In genomic region chr2:46978696-46979095, GRCh38 we compare ENCODE assay signal across 11 cellular contexts. TPM values are rescaled to one million over a fixed set of nuclear protein-coding genes. Genes with fewer than 3 reads are reported as not detected.
DNase-seq lines count a peak whose midpoint lies in the region; ATAC-seq and TF ChIP-seq lines count a peak whose summit lies in the region.
"Had no signal": no experiment of that assay in that cellular context is flagged by ENCODE, and none has a peak within 500 bp of the region (broad histone marks: within the 10 kb centered on the region; RNA-seq: fewer than 3 reads in every experiment).

No MANE protein-coding gene starts in this region.

- H3K27ac ChIP-seq in neural progenitor cell: no peak overlapping the region
- no peak overlapping the region for H3K27ac ChIP-seq in upper lobe of right lung

- H3K27me3 Mint-ChIP-seq in activated CD8-positive, alpha-beta T cell treated with anti-CD3 and anti-CD28 coated beads, Interleukin-2, amount 10 ng/mL, durations not matched to agents 7 days and 5 days (ENCODE audit: low read depth): no peaks in the 10 kb centered on the region
- peaks cover 7% of the 10 kb centered on the region for H3K27me3 Mint-ChIP-seq in neural progenitor cell (ENCODE audit: insufficient read depth, low read depth)

- no peaks in the 10 kb centered on the region for H3K36me3 ChIP-seq in neural progenitor cell
- H3K36me3 ChIP-seq in upper lobe of right lung: peaks cover 47% of the 10 kb centered on the region

- H3K79me2 ChIP-seq in neural progenitor cell (ENCODE audit: low read depth): no peaks in the 10 kb centered on the region

- CTCF ChIA-PET in activated CD8-positive, alpha-beta T cell treated with anti-CD3 and anti-CD28 coated beads, Interleukin-2, amount 10 ng/mL, durations not matched to agents 7 days and 5 days (lab: Charles Lee): interaction anchor here (1.2 to 2.3 kb wide), 4 partner anchors 34 to 345 kb away, joined by 3 to 9 read pairs (median 6); no protein-coding TSS in a partner anchor

- no peaks in the 10 kb centered on the region for H3F3A ChIP-seq in neural progenitor cell (ENCODE audit: low read depth)

- no peak for TF ChIP-seq CTCF in GM12864 (IDR thresholded peaks at IDR 0.05; ENCODE audit: low read depth, low read length, missing control alignments)
- no peak for TF ChIP-seq CTCF in neural progenitor cell (IDR thresholded peaks at IDR 0.05)
- no peak for TF ChIP-seq CTCF in upper lobe of right lung (IDR thresholded peaks at IDR 0.05)

- peaks cover 4% of the 10 kb centered on the region for H3K4me1 ChIP-seq in neural progenitor cell
- H3K4me1 ChIP-seq in upper lobe of right lung: peaks cover 19% of the 10 kb centered on the region

- H3K9ac ChIP-seq in neural progenitor cell: no peak overlapping the region

- H3K4me3 Mint-ChIP-seq in activated CD8-positive, alpha-beta T cell treated with anti-CD3 and anti-CD28 coated beads, Interleukin-2, amount 10 ng/mL, durations not matched to agents 7 days and 5 days: peak overlapping the region; percentile 49
- no peak overlapping the region for H3K4me3 Mint-ChIP-seq in neural progenitor cell

- no peak overlapping the region for H3K4me2 ChIP-seq in neural progenitor cell

- intact Hi-C loops in upper lobe of right lung (cut with DNase I): no loop called here

- POLR2A ChIA-PET in activated CD8-positive, alpha-beta T cell treated with anti-CD3 and anti-CD28 coated beads, Interleukin-2, amount 10 ng/mL, durations not matched to agents 7 days and 5 days (lab: Charles Lee): interaction anchor here (1.2 to 1.5 kb wide), 2 partner anchors 9 to 424 kb away, joined by 3 read pairs; partner anchors contain the start of gene MSH2

- H3K9me3 ChIP-seq in neural progenitor cell (ENCODE audit: low read depth) (no peaks in the 10 kb centered on the region), upper lobe of right lung (no peaks in the 10 kb centered on the region)
- H3K9me3 ChIP-seq: heart right ventricle had no signal

- ATAC-seq in HG02852 (IDR thresholded peaks at IDR 0.05; ENCODE audit: unreplicated experiment) (peak; percentile 27), upper lobe of right lung (no peak), HG03280 (IDR thresholded peaks at IDR 0.05; ENCODE audit: unreplicated experiment) (no peak)
- ATAC-seq in activated CD8-positive, alpha-beta T cell treated with anti-CD3 and anti-CD28 coated beads, Interleukin-2, amount 10 ng/mL, durations not matched to agents 7 days and 5 days: peak; percentile 73

- no peaks in the 10 kb centered on the region for H3K27me3 ChIP-seq in neural progenitor cell
- H3K27me3 ChIP-seq in upper lobe of right lung: no peaks in the 10 kb centered on the region
- H3K27me3 ChIP-seq: heart right ventricle had no signal

- peaks cover 72% of the 10 kb centered on the region for H3K4me1 Mint-ChIP-seq in activated CD8-positive, alpha-beta T cell treated with anti-CD3 and anti-CD28 coated beads, Interleukin-2, amount 10 ng/mL, durations not matched to agents 7 days and 5 days (ENCODE audit: low read depth)
- H3K4me1 Mint-ChIP-seq in neural progenitor cell: peaks cover 7% of the 10 kb centered on the region

- no peaks in the 10 kb centered on the region for H3K9me3 Mint-ChIP-seq in activated CD8-positive, alpha-beta T cell treated with anti-CD3 and anti-CD28 coated beads, Interleukin-2, amount 10 ng/mL, durations not matched to agents 7 days and 5 days (ENCODE audit: insufficient read depth)
- no peaks in the 10 kb centered on the region for H3K9me3 Mint-ChIP-seq in neural progenitor cell

- H4K20me1 ChIP-seq in neural progenitor cell (ENCODE audit: low read depth): no peaks in the 10 kb centered on the region

- H2AFZ ChIP-seq in neural progenitor cell (replicated peaks): no peak overlapping the region

- H3K36me3 Mint-ChIP-seq in activated CD8-positive, alpha-beta T cell treated with anti-CD3 and anti-CD28 coated beads, Interleukin-2, amount 10 ng/mL, durations not matched to agents 7 days and 5 days (ENCODE audit: low read depth): peaks cover 67% of the 10 kb centered on the region
- H3K36me3 Mint-ChIP-seq in neural progenitor cell: peaks cover 15% of the 10 kb centered on the region

- H3K27ac Mint-ChIP-seq in activated CD8-positive, alpha-beta T cell treated with anti-CD3 and anti-CD28 coated beads, Interleukin-2, amount 10 ng/mL, durations not matched to agents 7 days and 5 days: peak overlapping the region; percentile 92
- peak overlapping the region; percentile 38 for H3K27ac Mint-ChIP-seq in neural progenitor cell

- no peak for DNase-seq in GM12864 (ENCODE audit: low read depth)
- DNase-seq in activated CD8-positive, alpha-beta T cell treated with anti-CD3 and anti-CD28 coated beads, Interleukin-2, amount 10 ng/mL, durations not matched to agents 7 days and 5 days: peak; percentile 66
- no peak for DNase-seq in neural progenitor cell (ENCODE audit: low spot score)
- DNase-seq in upper lobe of right lung: no peak
- DNase-seq in AML-193 (lab: John Stamatoyannopoulos, UW): no peak
- DNase-seq: activated effector memory CD4-positive, alpha-beta T cell treated with Interleukin-2 at 50 U/mL for 16 hours; heart right ventricle; IMR-90; NCI-H524 treated with DMSO at 0.1 percent for 48 hours had no signal

- peak overlapping the region; percentile 7; the same call in 1 of the 2 replicates for H3K4me3 ChIP-seq in GM12864 (ENCODE audit: low read depth, low read length)
- H3K4me3 ChIP-seq in neural progenitor cell: no peak overlapping the region
- no peak overlapping the region for H3K4me3 ChIP-seq in upper lobe of right lung
- H3K4me3 ChIP-seq: heart right ventricle had no signal

RNA-seq across cellular contexts. Expression of gene TTC7A, which starts 37.7 kb away (rescaled TPM):
- total RNA-seq in activated CD8-positive, alpha-beta T cell treated with anti-CD3 and anti-CD28 coated beads, Interleukin-2, amount 10 ng/mL, durations not matched to agents 7 days and 5 days: 10 to 100 TPM; 59.3 to 61.0 TPM
- 15.5 and 16.5 TPM in 2 replicates for total RNA-seq in neural progenitor cell (ENCODE audit: low replicate concordance)
- 45.5 TPM for total RNA-seq in upper lobe of right lung

Comparison
In these comparisons a context has a peak if more than half of its experiments do, and no peak if none do; other contexts are left out.
1. ATAC-seq: peak in HG02852 (single experiment) and activated CD8-positive, alpha-beta T cell treated with anti-CD3 and anti-CD28 coated beads, Interleukin-2, amount 10 ng/mL, durations not matched to agents 7 days and 5 days (single experiment); none in upper lobe of right lung (single experiment) and HG03280 (single experiment).